In genomic region chr1:78005755-78006154, GRCh38 we compare ENCODE assay signal across 8 cellular contexts. TPM values are rescaled to one million over a fixed set of nuclear protein-coding genes. Genes with fewer than 3 reads are reported as not detected.
DNase-seq lines count a peak whose midpoint lies in the region; ATAC-seq, FAIRE-seq and TF ChIP-seq lines count a peak whose summit lies in the region.

No MANE protein-coding gene starts in this region.

- intact Hi-C loops in HepG2 (cut with micrococcal nuclease; ENCODE audit: unreplicated experiment) = loop anchor here (2.0 kb wide), 2 partner anchors 15 to 39 kb away; partner anchors contain the start of gene GIPC2

- peaks cover 40% of the 10 kb centered on the region for H3K4me1 Mint-ChIP-seq in activated naive CD4-positive, alpha-beta T cell treated with anti-CD3 and anti-CD28 coated beads, Interleukin-2, amount 10 ng/mL, durations not matched to agents 7 days and 5 days
- H3K4me1 Mint-ChIP-seq in chondrocyte (ENCODE audit: low read depth) = peaks cover 47% of the 10 kb centered on the region

- TF ChIP-seq POLR2A in HepG2 (IDR thresholded peaks at IDR 0.05; ENCODE audit: insufficient read depth in 1 of 2, low read depth in 2 of 2, low read length in 2 of 2) (no peak), suprapubic skin (IDR thresholded peaks at IDR 0.05) (peak in 1 of 2 donors; percentile 45)

- TF ChIP-seq EP300 in HepG2 (IDR thresholded peaks at IDR 0.05; ENCODE audit: low read depth in 2 of 2, low read length in 2 of 2) (no peak), HepG2 (CRISPR knock-in tag; IDR thresholded peaks at IDR 0.05; ENCODE audit: borderline replicate concordance) (no peak), suprapubic skin (IDR thresholded peaks at IDR 0.05) (no peak)

- H3K27ac ChIP-seq in HepG2 (ENCODE audit: extremely low read length, insufficient read depth, low read length) (peak overlapping the region; percentile 97), suprapubic skin (peak overlapping the region; percentile 91)

- no peaks in the 10 kb centered on the region for H3K36me3 ChIP-seq in HepG2 (replicated peaks in 1 of 2; ENCODE audit: control insufficient read depth in 1 of 2, insufficient read depth in 2 of 2, low read length in 2 of 2)
- H3K36me3 ChIP-seq in suprapubic skin = no peaks in the 10 kb centered on the region

- no peak for TF ChIP-seq CTCF in chondrocyte (IDR thresholded peaks at IDR 0.05)
- no peak for TF ChIP-seq CTCF in HepG2 (CRISPR knock-in tag; IDR thresholded peaks at IDR 0.05)
- TF ChIP-seq CTCF in suprapubic skin (IDR thresholded peaks at IDR 0.05) = no peak

- H3K27ac Mint-ChIP-seq in activated naive CD4-positive, alpha-beta T cell treated with anti-CD3 and anti-CD28 coated beads, Interleukin-2, amount 10 ng/mL, durations not matched to agents 7 days and 5 days = peak overlapping the region; percentile 98
- peak overlapping the region; percentile 98 for H3K27ac Mint-ChIP-seq in chondrocyte (ENCODE audit: unreplicated experiment)

- ATAC-seq in HepG2 = no peak
- no peak for ATAC-seq in GM21723 (IDR thresholded peaks at IDR 0.05; ENCODE audit: unreplicated experiment)
- ATAC-seq in GM18502 (IDR thresholded peaks at IDR 0.05; ENCODE audit: poor library complexity, unreplicated experiment) = no peak

- FAIRE-seq in HepG2 (lab: Jason Lieb, UNC) = peak; percentile 57

- H3K27me3 Mint-ChIP-seq in activated naive CD4-positive, alpha-beta T cell treated with anti-CD3 and anti-CD28 coated beads, Interleukin-2, amount 10 ng/mL, durations not matched to agents 7 days and 5 days = no peaks in the 10 kb centered on the region
- no peaks in the 10 kb centered on the region for H3K27me3 Mint-ChIP-seq in chondrocyte (ENCODE audit: low read depth)

- CTCF ChIA-PET in activated naive CD4-positive, alpha-beta T cell treated with anti-CD3 and anti-CD28 coated beads, Interleukin-2, amount 10 ng/mL, durations not matched to agents 7 days and 5 days (lab: Charles Lee) = interaction anchor here (0.8 to 1.9 kb wide), 3 partner anchors 109 to 667 kb away, joined by 3 to 11 read pairs (median 3); no protein-coding TSS in a partner anchor
- CTCF ChIA-PET in HepG2 (lab: Yijun Ruan, JAX; ENCODE audit: low intra/inter-chr PET ratio, low total read pairs) = interaction anchor here (0.6 kb wide), 1 partner anchor 108 kb away, joined by 3 read pairs; no protein-coding TSS in a partner anchor

- 3% methylated on average over 1 of the region's 1 CpG for WGBS in HepG2 (ENCODE audit: low lambda C conversion rate)
- WGBS in suprapubic skin = 7% methylated on average over 1 of the region's 1 CpG

- H3K4me3 ChIP-seq in HepG2 (replicated peaks in 1 of 3; ENCODE audit: insufficient read depth in 1 of 3, low read depth in 2 of 3, low read length in 3 of 3) (peak overlapping the region; percentile 60 to 71 (median 62); a peak in 5 of 6 replicates), suprapubic skin (peak overlapping the region; percentile 62)

- H3K27me3 ChIP-seq in HepG2 (ENCODE audit: control insufficient read depth in 1 of 2, insufficient read depth in 2 of 2, low read length in 2 of 2) (no peaks in the 10 kb centered on the region), suprapubic skin (no peaks in the 10 kb centered on the region)

- H3K9me3 ChIP-seq in HepG2 (ENCODE audit: low read length) (no peaks in the 10 kb centered on the region), suprapubic skin (no peaks in the 10 kb centered on the region)

- H3K9ac ChIP-seq in HepG2 (ENCODE audit: insufficient read depth, low read depth, low read length) = peak overlapping the region; percentile 76

- H3K4me1 ChIP-seq in HepG2 (ENCODE audit: insufficient read depth, low read length) (peaks cover 58% of the 10 kb centered on the region), suprapubic skin (peaks cover 36% of the 10 kb centered on the region)

- H3K4me2 ChIP-seq in HepG2 (ENCODE audit: low read depth, low read length) = peak overlapping the region; percentile 79

- H2AFZ ChIP-seq in HepG2 (ENCODE audit: low read length) = no peak overlapping the region

- in situ Hi-C loops in HepG2 (cut with HindIII; ENCODE audit: extremely low pct_ligation_motif_present, low pct_unique_long_range_greater_than_20kb) = no loop called here

- peaks cover 52% of the 10 kb centered on the region for H3K79me2 ChIP-seq in HepG2 (ENCODE audit: insufficient read depth, low read length)

- H3K36me3 Mint-ChIP-seq in activated naive CD4-positive, alpha-beta T cell treated with anti-CD3 and anti-CD28 coated beads, Interleukin-2, amount 10 ng/mL, durations not matched to agents 7 days and 5 days = peaks cover 1% of the 10 kb centered on the region
- no peaks in the 10 kb centered on the region for H3K36me3 Mint-ChIP-seq in chondrocyte (ENCODE audit: low read depth)

- BruUV-seq in HepG2 (replicated peaks; lab: Mats Ljungman, UMichigan) = no TSS peak

- TF ChIP-seq RAD21 in HepG2 (CRISPR knock-in tag; IDR thresholded peaks at IDR 0.05) = no peak

- DNase-seq in activated naive CD4-positive, alpha-beta T cell treated with anti-CD3 and anti-CD28 coated beads, Interleukin-2, amount 10 ng/mL, durations not matched to agents 7 days and 5 days = no peak
- DNase-seq in activated naive CD4-positive, alpha-beta T cell treated with anti-CD3 and anti-CD28 coated beads, Interleukin-2, amount 50 U/mL, for 16 hours = no peak
- DNase-seq in chondrocyte (ENCODE audit: low spot score) = no peak
- DNase-seq in HepG2 (ENCODE audit: low spot score) = peak; percentile 64
- DNase-seq in suprapubic skin (ENCODE audit: low spot score in 2 of 2) = no peak

- no peaks in the 10 kb centered on the region; the same call in none of the 2 replicates for H4K20me1 ChIP-seq in HepG2 (ENCODE audit: insufficient read depth, low read length)

- POLR2A ChIA-PET in HepG2 (lab: Yijun Ruan, JAX) = interaction anchor here (3.0 to 9.1 kb wide), 2 partner anchors 26 to 40 kb away, joined by 56 to 161 read pairs; partner anchors contain the start of genes FUBP1 and GIPC2

- no peaks in the 10 kb centered on the region for H3K9me3 Mint-ChIP-seq in activated naive CD4-positive, alpha-beta T cell treated with anti-CD3 and anti-CD28 coated beads, Interleukin-2, amount 10 ng/mL, durations not matched to agents 7 days and 5 days
- no peaks in the 10 kb centered on the region for H3K9me3 Mint-ChIP-seq in chondrocyte (ENCODE audit: low read depth)

- peak overlapping the region; percentile 90 for H3K4me3 Mint-ChIP-seq in activated naive CD4-positive, alpha-beta T cell treated with anti-CD3 and anti-CD28 coated beads, Interleukin-2, amount 10 ng/mL, durations not matched to agents 7 days and 5 days
- H3K4me3 Mint-ChIP-seq in chondrocyte (ENCODE audit: unreplicated experiment) = peak overlapping the region; percentile 93

RNA-seq across cellular contexts. Expression of gene DNAJB4, which starts 1.0 kb away (rescaled TPM):
- polyA plus RNA-seq in PFSK-1 (2012; ENCODE audit: insufficient read length, low read depth) = 10.7 TPM
- total RNA-seq in chondrocyte (103 to 109 TPM (median 109 TPM) in 3 replicates), HepG2 (2016; rRNA removed; fragmentation: Illumina TruSeq; extraction: Trizol) (18.6 and 25.7 TPM in 2 replicates), suprapubic skin (10 to 100 TPM; 16.8 to 30.2 (median 24.9) TPM)
- total RNA-seq in HepG2 (2016; cell fraction: cytosol; rRNA removed; fragmentation: Illumina TruSeq; extraction: Trizol; ENCODE audit: low read depth) = 2.7 and 3.0 TPM in 2 replicates
- total RNA-seq in HepG2 (2016; cell fraction: insoluble cytoplasmic fraction; rRNA removed; fragmentation: Illumina TruSeq; extraction: Trizol) = 16.9 and 25.9 TPM in 2 replicates
- 5.7 and 9.7 TPM in 2 replicates for total RNA-seq in HepG2 (2016; cell fraction: membrane; rRNA removed; fragmentation: Illumina TruSeq; extraction: Trizol)
- total RNA-seq in HepG2 (2016; cell fraction: nucleus; rRNA removed; fragmentation: Illumina TruSeq; extraction: Trizol) = 14.1 and 15.4 TPM in 2 replicates
- polyA plus RNA-seq in HepG2 (2011; rRNA removed) = 3.0 and 4.4 TPM in 2 replicates
- polyA plus RNA-seq in HepG2 (2011; cell fraction: cytosol; rRNA removed) = 2.3 and 2.8 TPM in 2 replicates
- polyA plus RNA-seq in HepG2 (2011; cell fraction: nucleus; rRNA removed) = 4.2 and 4.7 TPM in 2 replicates
- polyA plus RNA-seq in HepG2 (2012) = 9.3 and 9.6 TPM in 2 replicates
- polyA plus RNA-seq in HepG2 (2016; cell fraction: cytosol; fragmentation: Illumina TruSeq; extraction: Trizol; ENCODE audit: low read depth) = 0.76 and 1.0 TPM in 2 replicates
- 17.4 and 17.8 TPM in 2 replicates for polyA plus RNA-seq in HepG2 (2016; cell fraction: insoluble cytoplasmic fraction; fragmentation: Illumina TruSeq; extraction: Trizol; ENCODE audit: low read depth)
- 2.1 and 2.3 TPM in 2 replicates for polyA plus RNA-seq in HepG2 (2016; cell fraction: membrane; fragmentation: Illumina TruSeq; extraction: Trizol; ENCODE audit: low read depth)
- polyA plus RNA-seq in HepG2 (2016; cell fraction: nucleus; fragmentation: Illumina TruSeq; extraction: Trizol; ENCODE audit: insufficient read depth, low read depth) = 14.1 and 15.4 TPM in 2 replicates
- polyA minus RNA-seq in HepG2 (2011; rRNA and poly(A)+ RNA removed; ENCODE audit: low replicate concordance) = 3.2 and 9.2 TPM in 2 replicates
- polyA minus RNA-seq in HepG2 (2011; cell fraction: cytosol; rRNA and poly(A)+ RNA removed) = 5.0 and 5.2 TPM in 2 replicates
- 15.8 and 16.3 TPM in 2 replicates for polyA minus RNA-seq in HepG2 (2011; cell fraction: nucleus; rRNA and poly(A)+ RNA removed)

RNA-seq across cellular contexts. Expression of gene FUBP1, which starts 26.9 kb away (rescaled TPM):
- 42.1 TPM for polyA plus RNA-seq in PFSK-1 (2012; ENCODE audit: insufficient read length, low read depth)
- 86.5 to 141 TPM (median 92.0 TPM) in 3 replicates for total RNA-seq in chondrocyte
- 166 and 192 TPM in 2 replicates for total RNA-seq in HepG2 (2016; rRNA removed; fragmentation: Illumina TruSeq; extraction: Trizol)
- total RNA-seq in HepG2 (2016; cell fraction: cytosol; rRNA removed; fragmentation: Illumina TruSeq; extraction: Trizol; ENCODE audit: low read depth) = 14.8 and 18.6 TPM in 2 replicates
- total RNA-seq in HepG2 (2016; cell fraction: insoluble cytoplasmic fraction; rRNA removed; fragmentation: Illumina TruSeq; extraction: Trizol) = 164 and 178 TPM in 2 replicates
- total RNA-seq in HepG2 (2016; cell fraction: membrane; rRNA removed; fragmentation: Illumina TruSeq; extraction: Trizol) = 33.3 and 42.9 TPM in 2 replicates
- total RNA-seq in HepG2 (2016; cell fraction: nucleus; rRNA removed; fragmentation: Illumina TruSeq; extraction: Trizol) = 243 and 259 TPM in 2 replicates
- 97.5 and 98.1 TPM in 2 replicates for polyA plus RNA-seq in HepG2 (2011; rRNA removed)
- 50.6 and 52.7 TPM in 2 replicates for polyA plus RNA-seq in HepG2 (2011; cell fraction: cytosol; rRNA removed)
- 159 and 189 TPM in 2 replicates for polyA plus RNA-seq in HepG2 (2011; cell fraction: nucleus; rRNA removed)
- polyA plus RNA-seq in HepG2 (2012) = 106 and 122 TPM in 2 replicates
- polyA plus RNA-seq in HepG2 (2016; cell fraction: cytosol; fragmentation: Illumina TruSeq; extraction: Trizol; ENCODE audit: low read depth) = 6.8 and 8.4 TPM in 2 replicates
- polyA plus RNA-seq in HepG2 (2016; cell fraction: insoluble cytoplasmic fraction; fragmentation: Illumina TruSeq; extraction: Trizol; ENCODE audit: low read depth) = 165 and 171 TPM in 2 replicates
- polyA plus RNA-seq in HepG2 (2016; cell fraction: membrane; fragmentation: Illumina TruSeq; extraction: Trizol; ENCODE audit: low read depth) = 18.5 and 22.5 TPM in 2 replicates
- polyA plus RNA-seq in HepG2 (2016; cell fraction: nucleus; fragmentation: Illumina TruSeq; extraction: Trizol; ENCODE audit: insufficient read depth, low read depth) = 212 and 220 TPM in 2 replicates
- polyA minus RNA-seq in HepG2 (2011; rRNA and poly(A)+ RNA removed; ENCODE audit: low replicate concordance) = 143 and 421 TPM in 2 replicates
- 53.6 and 56.2 TPM in 2 replicates for polyA minus RNA-seq in HepG2 (2011; cell fraction: cytosol; rRNA and poly(A)+ RNA removed)
- 426 and 458 TPM in 2 replicates for polyA minus RNA-seq in HepG2 (2011; cell fraction: nucleus; rRNA and poly(A)+ RNA removed)
- total RNA-seq in suprapubic skin = 100 to 1,000 TPM in 1 of 4 donors, 10 to 100 TPM in 3; 57.9 to 178 (median 68.5) TPM

RNA-seq across cellular contexts. Expression of gene GIPC2, which starts 40.0 kb away (rescaled TPM):
- polyA plus RNA-seq in PFSK-1 (2012; ENCODE audit: insufficient read length, low read depth) = not detected
- total RNA-seq in chondrocyte (0.10 to 0.15 TPM (median 0.10 TPM) in 3 replicates), HepG2 (2016; rRNA removed; fragmentation: Illumina TruSeq; extraction: Trizol) (21.6 and 39.7 TPM in 2 replicates), suprapubic skin (1 to 10 TPM; 4.2 to 5.9 (median 4.5) TPM)
- 2.0 and 2.2 TPM in 2 replicates for total RNA-seq in HepG2 (2016; cell fraction: cytosol; rRNA removed; fragmentation: Illumina TruSeq; extraction: Trizol; ENCODE audit: low read depth)
- 22.5 and 39.5 TPM in 2 replicates for total RNA-seq in HepG2 (2016; cell fraction: insoluble cytoplasmic fraction; rRNA removed; fragmentation: Illumina TruSeq; extraction: Trizol)
- total RNA-seq in HepG2 (2016; cell fraction: membrane; rRNA removed; fragmentation: Illumina TruSeq; extraction: Trizol) = 8.3 and 9.4 TPM in 2 replicates
- total RNA-seq in HepG2 (2016; cell fraction: nucleus; rRNA removed; fragmentation: Illumina TruSeq; extraction: Trizol) = 21.2 and 21.7 TPM in 2 replicates
- polyA plus RNA-seq in HepG2 (2011; rRNA removed) = 5.1 and 6.1 TPM in 2 replicates
- polyA plus RNA-seq in HepG2 (2011; cell fraction: cytosol; rRNA removed) = 2.9 and 4.8 TPM in 2 replicates
- polyA plus RNA-seq in HepG2 (2011; cell fraction: nucleus; rRNA removed) = 2.7 and 4.2 TPM in 2 replicates
- 10.6 and 16.9 TPM in 2 replicates for polyA plus RNA-seq in HepG2 (2012)
- 1.9 and 2.2 TPM in 2 replicates for polyA plus RNA-seq in HepG2 (2016; cell fraction: cytosol; fragmentation: Illumina TruSeq; extraction: Trizol; ENCODE audit: low read depth)
- polyA plus RNA-seq in HepG2 (2016; cell fraction: insoluble cytoplasmic fraction; fragmentation: Illumina TruSeq; extraction: Trizol; ENCODE audit: low read depth) = 39.5 and 45.6 TPM in 2 replicates
- polyA plus RNA-seq in HepG2 (2016; cell fraction: membrane; fragmentation: Illumina TruSeq; extraction: Trizol; ENCODE audit: low read depth) = 6.7 and 7.1 TPM in 2 replicates
- 14.6 and 15.7 TPM in 2 replicates for polyA plus RNA-seq in HepG2 (2016; cell fraction: nucleus; fragmentation: Illumina TruSeq; extraction: Trizol; ENCODE audit: insufficient read depth, low read depth)
- 3.5 TPM in 1 of 2 replicates, not detected in the other for polyA minus RNA-seq in HepG2 (2011; rRNA and poly(A)+ RNA removed; ENCODE audit: low replicate concordance)
- 6.9 and 7.6 TPM in 2 replicates for polyA minus RNA-seq in HepG2 (2011; cell fraction: cytosol; rRNA and poly(A)+ RNA removed)
- polyA minus RNA-seq in HepG2 (2011; cell fraction: nucleus; rRNA and poly(A)+ RNA removed) = 27.6 and 32.6 TPM in 2 replicates
